In genomic region chr9:121713400-121714070, GRCh38 we compare ENCODE assay signal across 20 cellular contexts.
"Had no signal": no experiment of that assay in that cellular context is flagged by ENCODE, and none has a peak within 500 bp of the region (broad histone marks: within the 10 kb centered on the region; RNA-seq: fewer than 3 reads in every experiment).

No MANE protein-coding gene starts in this region.

- DNase-seq: cortex of kidney; effector memory CD4-positive, alpha-beta T cell; gastrocnemius medialis; islet precursor cell; lower lobe of right lung; natural killer cell; ovary; stimulated activated CD4-positive, alpha-beta T cell treated with anti-CD3 and anti-CD28 coated beads, Interleukin-4, amount 100 ng/mL, for 24 hours; stomach; transverse colon had no signal

- H3K27me3 ChIP-seq: dorsolateral prefrontal cortex, esophagus muscularis mucosa, gastrocnemius medialis, ovary, stomach, transverse colon had no signal

- H3K4me3 ChIP-seq: dorsolateral prefrontal cortex, esophagus muscularis mucosa, gastrocnemius medialis, lower lobe of right lung, ovary, stomach, thoracic aorta, transverse colon had no signal

- H3K36me3 Mint-ChIP-seq: memory B cell; natural killer cell; stimulated activated memory B cell treated with anti-CD40 and anti-IgM and Interleukin-4, amounts not matched to agents 10 μg/mL and 1 μg/mL and 100 μg/mL, for 72 hours had no signal

- ATAC-seq: gastrocnemius medialis; left lobe of liver; lower lobe of right lung; natural killer cell; right cardiac atrium; stimulated activated memory B cell treated with anti-CD40 and anti-IgM and Interleukin-4, amounts not matched to agents 10 μg/mL and 1 μg/mL and 100 μg/mL, for 72 hours had no signal

- H3K9me3 Mint-ChIP-seq: memory B cell; mesothelial cell of epicardium; natural killer cell; neural crest cell; stimulated activated memory B cell treated with anti-CD40 and anti-IgM and Interleukin-4, amounts not matched to agents 10 μg/mL and 1 μg/mL and 100 μg/mL, for 72 hours had no signal

- H3K27ac Mint-ChIP-seq: memory B cell; mesothelial cell of epicardium; natural killer cell; stimulated activated memory B cell treated with anti-CD40 and anti-IgM and Interleukin-4, amounts not matched to agents 10 μg/mL and 1 μg/mL and 100 μg/mL, for 72 hours had no signal

- H3K4me3 Mint-ChIP-seq: memory B cell; mesothelial cell of epicardium; natural killer cell; neural crest cell; stimulated activated memory B cell treated with anti-CD40 and anti-IgM and Interleukin-4, amounts not matched to agents 10 μg/mL and 1 μg/mL and 100 μg/mL, for 72 hours had no signal

- H3K36me3 ChIP-seq: gastrocnemius medialis, lower lobe of right lung, ovary, stomach, thoracic aorta, transverse colon had no signal

- H3K27ac ChIP-seq: epithelial cell of prostate, esophagus muscularis mucosa, gastrocnemius medialis, lower lobe of right lung, ovary, stomach, thoracic aorta, transverse colon had no signal

- H3K9me3 ChIP-seq: esophagus muscularis mucosa, gastrocnemius medialis, lower lobe of right lung, ovary, stomach, thoracic aorta, transverse colon had no signal
